1 cellular context compared by ENCODE assay signal in the genomic region with DNA sequence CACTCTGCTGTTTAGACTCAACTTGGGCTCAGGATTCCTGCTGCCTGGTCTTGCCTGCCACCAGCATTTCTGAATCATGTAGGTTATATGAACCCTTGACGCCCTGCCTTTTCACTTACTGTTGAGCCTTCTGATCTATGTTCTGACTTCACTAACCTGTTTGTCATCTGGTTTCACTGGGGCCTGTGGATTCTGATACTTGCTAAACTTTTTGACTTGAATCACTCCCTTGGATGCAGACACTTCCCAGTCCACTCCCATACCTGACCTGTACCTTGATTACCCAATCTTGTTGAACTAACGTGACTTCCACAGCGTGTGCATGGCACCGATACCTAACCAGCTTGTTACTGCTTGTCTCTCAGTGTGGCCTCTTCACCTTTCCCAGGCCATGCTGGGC.
TF ChIP-seq lines count a peak whose summit lies in the region.

No MANE protein-coding gene starts in this region.

TF ChIP-seq in H1, 55 proteins besides CTCF, POLR2A, EP300 and RAD21:
- no peak for TF ChIP-seq SP1 (IDR thresholded peaks at IDR 0.05; ENCODE audit: low read depth, low read length)
- TF ChIP-seq FOSL1 (IDR thresholded peaks at IDR 0.05; ENCODE audit: insufficient read depth, low read depth, low read length) = no peak
- TF ChIP-seq, protein P1, sequence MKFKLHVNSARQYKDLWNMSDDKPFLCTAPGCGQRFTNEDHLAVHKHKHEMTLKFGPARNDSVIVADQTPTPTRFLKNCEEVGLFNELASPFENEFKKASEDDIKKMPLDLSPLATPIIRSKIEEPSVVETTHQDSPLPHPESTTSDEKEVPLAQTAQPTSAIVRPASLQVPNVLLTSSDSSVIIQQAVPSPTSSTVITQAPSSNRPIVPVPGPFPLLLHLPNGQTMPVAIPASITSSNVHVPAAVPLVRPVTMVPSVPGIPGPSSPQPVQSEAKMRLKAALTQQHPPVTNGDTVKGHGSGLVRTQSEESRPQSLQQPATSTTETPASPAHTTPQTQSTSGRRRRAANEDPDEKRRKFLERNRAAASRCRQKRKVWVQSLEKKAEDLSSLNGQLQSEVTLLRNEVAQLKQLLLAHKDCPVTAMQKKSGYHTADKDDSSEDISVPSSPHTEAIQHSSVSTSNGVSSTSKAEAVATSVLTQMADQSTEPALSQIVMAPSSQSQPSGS (IDR thresholded peaks at IDR 0.05; ENCODE audit: low read length) = no peak
- no peak for TF ChIP-seq BRCA1 (IDR thresholded peaks at IDR 0.05; ENCODE audit: low read depth, low read length)
TF ChIP-seq in H1: peak in this region for 0.
